Comparison of ENCODE assay signal across 1 cellular context in the genomic region with DNA sequence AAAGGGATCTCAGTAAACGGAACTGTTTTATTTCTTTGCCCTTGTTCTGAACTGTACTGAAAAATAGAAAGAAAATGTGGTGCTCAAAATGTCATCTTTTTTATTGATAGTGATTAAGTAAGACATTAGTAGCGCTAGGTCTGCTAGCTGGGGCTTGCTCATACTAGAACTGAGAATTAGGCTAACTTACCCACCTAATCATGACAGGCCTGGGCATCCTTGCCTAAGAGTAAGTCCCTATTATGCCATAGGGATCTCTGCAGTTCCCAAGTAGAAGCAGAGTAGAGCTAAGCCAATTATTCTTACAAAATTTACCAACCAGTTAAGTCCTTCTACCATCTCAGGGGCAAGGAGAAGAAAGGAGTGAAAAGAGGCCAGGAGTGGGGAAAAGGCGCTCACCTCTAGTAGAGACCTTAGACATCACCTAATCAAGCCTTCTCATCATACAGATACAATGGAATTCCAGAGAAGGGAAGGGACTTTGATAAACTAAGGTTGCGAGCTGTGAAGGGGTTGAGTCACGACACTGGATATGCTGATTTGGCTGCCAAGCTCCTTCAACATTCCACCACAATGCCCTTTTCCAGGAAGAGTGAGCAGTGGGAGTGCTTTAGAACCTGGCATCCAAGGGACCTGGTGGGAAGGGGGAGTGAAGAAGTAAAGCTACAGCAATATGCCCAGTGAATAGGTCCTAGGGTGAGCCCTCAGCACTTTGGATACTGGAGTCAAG.
TF ChIP-seq lines count a peak whose summit lies in the region.

No MANE protein-coding gene starts in this region.

TF ChIP-seq in HepG2, 621 proteins besides CTCF, POLR2A, EP300 and RAD21:
- no peak for TF ChIP-seq THAP8 (CRISPR knock-in tag; IDR thresholded peaks at IDR 0.05; ENCODE audit: borderline replicate concordance)
- TF ChIP-seq, protein P1, sequence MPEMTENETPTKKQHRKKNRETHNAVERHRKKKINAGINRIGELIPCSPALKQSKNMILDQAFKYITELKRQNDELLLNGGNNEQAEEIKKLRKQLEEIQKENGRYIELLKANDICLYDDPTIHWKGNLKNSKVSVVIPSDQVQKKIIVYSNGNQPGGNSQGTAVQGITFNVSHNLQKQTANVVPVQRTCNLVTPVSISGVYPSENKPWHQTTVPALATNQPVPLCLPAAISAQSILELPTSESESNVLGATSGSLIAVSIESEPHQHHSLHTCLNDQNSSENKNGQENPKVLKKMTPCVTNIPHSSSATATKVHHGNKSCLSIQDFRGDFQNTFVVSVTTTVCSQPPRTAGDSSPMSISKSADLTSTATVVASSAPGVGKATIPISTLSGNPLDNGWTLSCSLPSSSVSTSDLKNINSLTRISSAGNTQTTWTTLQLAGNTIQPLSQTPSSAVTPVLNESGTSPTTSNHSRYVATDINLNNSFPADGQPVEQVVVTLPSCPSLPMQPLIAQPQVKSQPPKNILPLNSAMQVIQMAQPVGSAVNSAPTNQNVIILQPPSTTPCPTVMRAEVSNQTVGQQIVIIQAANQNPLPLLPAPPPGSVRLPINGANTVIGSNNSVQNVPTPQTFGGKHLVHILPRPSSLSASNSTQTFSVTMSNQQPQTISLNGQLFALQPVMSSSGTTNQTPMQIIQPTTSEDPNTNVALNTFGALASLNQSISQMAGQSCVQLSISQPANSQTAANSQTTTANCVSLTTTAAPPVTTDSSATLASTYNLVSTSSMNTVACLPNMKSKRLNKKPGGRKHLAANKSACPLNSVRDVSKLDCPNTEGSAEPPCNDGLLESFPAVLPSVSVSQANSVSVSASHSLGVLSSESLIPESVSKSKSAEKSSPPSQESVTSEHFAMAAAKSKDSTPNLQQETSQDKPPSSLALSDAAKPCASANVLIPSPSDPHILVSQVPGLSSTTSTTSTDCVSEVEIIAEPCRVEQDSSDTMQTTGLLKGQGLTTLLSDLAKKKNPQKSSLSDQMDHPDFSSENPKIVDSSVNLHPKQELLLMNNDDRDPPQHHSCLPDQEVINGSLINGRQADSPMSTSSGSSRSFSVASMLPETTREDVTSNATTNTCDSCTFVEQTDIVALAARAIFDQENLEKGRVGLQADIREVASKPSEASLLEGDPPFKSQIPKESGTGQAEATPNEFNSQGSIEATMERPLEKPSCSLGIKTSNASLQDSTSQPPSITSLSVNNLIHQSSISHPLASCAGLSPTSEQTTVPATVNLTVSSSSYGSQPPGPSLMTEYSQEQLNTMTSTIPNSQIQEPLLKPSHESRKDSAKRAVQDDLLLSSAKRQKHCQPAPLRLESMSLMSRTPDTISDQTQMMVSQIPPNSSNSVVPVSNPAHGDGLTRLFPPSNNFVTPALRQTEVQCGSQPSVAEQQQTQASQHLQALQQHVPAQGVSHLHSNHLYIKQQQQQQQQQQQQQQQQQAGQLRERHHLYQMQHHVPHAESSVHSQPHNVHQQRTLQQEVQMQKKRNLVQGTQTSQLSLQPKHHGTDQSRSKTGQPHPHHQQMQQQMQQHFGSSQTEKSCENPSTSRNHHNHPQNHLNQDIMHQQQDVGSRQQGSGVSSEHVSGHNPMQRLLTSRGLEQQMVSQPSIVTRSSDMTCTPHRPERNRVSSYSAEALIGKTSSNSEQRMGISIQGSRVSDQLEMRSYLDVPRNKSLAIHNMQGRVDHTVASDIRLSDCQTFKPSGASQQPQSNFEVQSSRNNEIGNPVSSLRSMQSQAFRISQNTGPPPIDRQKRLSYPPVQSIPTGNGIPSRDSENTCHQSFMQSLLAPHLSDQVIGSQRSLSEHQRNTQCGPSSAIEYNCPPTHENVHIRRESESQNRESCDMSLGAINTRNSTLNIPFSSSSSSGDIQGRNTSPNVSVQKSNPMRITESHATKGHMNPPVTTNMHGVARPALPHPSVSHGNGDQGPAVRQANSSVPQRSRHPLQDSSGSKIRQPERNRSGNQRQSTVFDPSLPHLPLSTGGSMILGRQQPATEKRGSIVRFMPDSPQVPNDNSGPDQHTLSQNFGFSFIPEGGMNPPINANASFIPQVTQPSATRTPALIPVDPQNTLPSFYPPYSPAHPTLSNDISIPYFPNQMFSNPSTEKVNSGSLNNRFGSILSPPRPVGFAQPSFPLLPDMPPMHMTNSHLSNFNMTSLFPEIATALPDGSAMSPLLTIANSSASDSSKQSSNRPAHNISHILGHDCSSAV (CRISPR knock-in tag; IDR thresholded peaks at IDR 0.05; ENCODE audit: borderline replicate concordance), result no peak
- TF ChIP-seq YEATS2 (CRISPR knock-in tag; IDR thresholded peaks at IDR 0.05; ENCODE audit: borderline replicate concordance), result no peak
- no peak for TF ChIP-seq HHEX (CRISPR knock-in tag; IDR thresholded peaks at IDR 0.05)
